Comparison of ENCODE assay signal across 25 cellular contexts in the genomic region with DNA sequence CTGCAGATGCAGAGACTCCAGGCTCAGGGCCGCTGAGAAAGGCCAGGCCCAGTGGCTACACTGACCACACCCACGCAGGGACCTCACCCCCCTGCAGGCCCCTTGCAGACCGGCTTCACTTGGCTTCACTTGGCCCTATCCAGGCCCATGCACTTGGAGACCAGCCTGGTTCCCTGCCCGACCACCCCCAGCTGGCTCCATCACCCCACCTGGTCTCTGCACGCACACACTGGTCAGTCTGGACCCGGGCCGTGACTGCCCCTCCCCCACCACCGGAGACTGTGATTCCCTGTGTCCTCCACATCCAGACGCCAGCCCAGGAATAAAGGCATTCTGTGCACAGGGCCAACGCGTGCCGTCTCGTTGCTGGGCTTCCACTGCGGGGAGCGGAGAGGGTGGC. TPM values are rescaled to one million over a fixed set of nuclear protein-coding genes. Genes with fewer than 3 reads are reported as not detected.
DNase-seq lines count a peak whose midpoint lies in the region; ATAC-seq and TF ChIP-seq lines count a peak whose summit lies in the region.
"Had no signal": no experiment of that assay in that cellular context is flagged by ENCODE, and none has a peak within 500 bp of the region (broad histone marks: within the 10 kb centered on the region; RNA-seq: fewer than 3 reads in every experiment).

No MANE protein-coding gene starts in this region.

- H3K4me1 Mint-ChIP-seq in glutamatergic neuron (ENCODE audit: low read depth, unreplicated experiment) = peaks cover 3% of the 10 kb centered on the region
- H3K4me1 Mint-ChIP-seq in neural progenitor cell = peaks cover 3% of the 10 kb centered on the region
- no peaks in the 10 kb centered on the region for H3K4me1 Mint-ChIP-seq in MCF 10A (ENCODE audit: insufficient read depth, unreplicated experiment)

- peaks cover 8% of the 10 kb centered on the region for H3K4me1 ChIP-seq in NT2/D1 (ENCODE audit: insufficient read depth, insufficient read length)
- no peaks in the 10 kb centered on the region for H3K4me1 ChIP-seq in neural progenitor cell
- H3K4me1 ChIP-seq: HAP-1 had no signal

- peak overlapping the region; percentile 57 for H3K9ac ChIP-seq in NT2/D1 (ENCODE audit: insufficient read length, low read depth)
- H3K9ac ChIP-seq in neural progenitor cell = no peak overlapping the region
- H3K9ac ChIP-seq: BLaER1 treated with 17β-estradiol and CSF1 and Interleukin-3, amounts not matched to agents 10 nM and 100 nM; GM23248 had no signal

- intact Hi-C loops in MCF 10A (cut with micrococcal nuclease) = no loop called here

- CTCF ChIA-PET in MCF 10A (lab: Yijun Ruan, JAX) = no interaction called here

- H3K27ac Mint-ChIP-seq in glutamatergic neuron (ENCODE audit: unreplicated experiment) = peak overlapping the region; percentile 52
- H3K27ac Mint-ChIP-seq in neural progenitor cell = peak overlapping the region; percentile 53
- H3K27ac Mint-ChIP-seq in MCF 10A (ENCODE audit: low read depth, unreplicated experiment) = no peak overlapping the region
- H3K27ac Mint-ChIP-seq: CD4-positive, alpha-beta T cell had no signal

- H2AFZ ChIP-seq in neural progenitor cell (replicated peaks) = no peak overlapping the region
- H2AFZ ChIP-seq: GM23248 had no signal

- H3K4me3 Mint-ChIP-seq in glutamatergic neuron (ENCODE audit: unreplicated experiment) (no peak overlapping the region), neural progenitor cell (no peak overlapping the region), MCF 10A (ENCODE audit: unreplicated experiment) (no peak overlapping the region)
- H3K4me3 Mint-ChIP-seq: CD4-positive, alpha-beta T cell had no signal

- H3K27me3 ChIP-seq in NT2/D1 (ENCODE audit: insufficient read depth, insufficient read length) (peaks cover 5% of the 10 kb centered on the region), neural progenitor cell (no peaks in the 10 kb centered on the region)
- H3K27me3 ChIP-seq: BLaER1 treated with 17β-estradiol and CSF1 and Interleukin-3, amounts not matched to agents 10 nM and 100 nM had no signal

- H3K36me3 ChIP-seq in NT2/D1 (ENCODE audit: insufficient read depth, insufficient read length, low read length) = no peaks in the 10 kb centered on the region
- H3K36me3 ChIP-seq in neural progenitor cell = no peaks in the 10 kb centered on the region
- H3K36me3 ChIP-seq: BLaER1 treated with 17β-estradiol and CSF1 and Interleukin-3, amounts not matched to agents 10 nM and 100 nM; HAP-1; MG63 had no signal

- H3K79me2 ChIP-seq in neural progenitor cell (ENCODE audit: low read depth) = no peaks in the 10 kb centered on the region

- no peak overlapping the region for H3K4me3 ChIP-seq in NT2/D1 (ENCODE audit: insufficient read length, low read depth)
- H3K4me3 ChIP-seq in neural progenitor cell = no peak overlapping the region
- H3K4me3 ChIP-seq: BLaER1 treated with 17β-estradiol and CSF1 and Interleukin-3, amounts not matched to agents 10 nM and 100 nM; GM23248; HAP-1; MG63 had no signal

- H3K9me3 ChIP-seq in NT2/D1 (ENCODE audit: insufficient read depth, low read length) = peaks cover 18% of the 10 kb centered on the region; the same call in 1 of the 2 replicates
- no peaks in the 10 kb centered on the region for H3K9me3 ChIP-seq in neural progenitor cell (ENCODE audit: low read depth)
- H3K9me3 ChIP-seq: BLaER1 treated with 17β-estradiol and CSF1 and Interleukin-3, amounts not matched to agents 10 nM and 100 nM; HAP-1; MG63 had no signal

- peak; percentile 19 for DNase-seq in GM13976 (ENCODE audit: low spot score)
- no peak for DNase-seq in NT2/D1 (ENCODE audit: low read depth, low spot score)
- DNase-seq in glutamatergic neuron = peak; percentile 59
- DNase-seq in neural progenitor cell (ENCODE audit: low spot score) = no peak
- DNase-seq in NCI-H2029 (lab: John Stamatoyannopoulos, UW) = no peak
- no peak for DNase-seq in MCF 10A (ENCODE audit: unreplicated experiment)
- DNase-seq: AML-193; CD4-positive, alpha-beta T cell; DMS53; GM23248; KBM-7; MG63; NCI-H1105 treated with DMSO at 0.1 percent for 48 hours; NCI-H146; NCI-H1930; NCI-H446 treated with DMSO at 0.1 percent for 48 hours; NCI-H526 treated with DMSO at 0.1 percent for 48 hours had no signal

- peaks cover 2% of the 10 kb centered on the region for H3K27me3 Mint-ChIP-seq in glutamatergic neuron (ENCODE audit: unreplicated experiment)
- H3K27me3 Mint-ChIP-seq in neural progenitor cell (ENCODE audit: insufficient read depth, low read depth) = peaks cover 2% of the 10 kb centered on the region
- no peaks in the 10 kb centered on the region for H3K27me3 Mint-ChIP-seq in MCF 10A (ENCODE audit: insufficient read depth, unreplicated experiment)

- H3K9me3 Mint-ChIP-seq in glutamatergic neuron (ENCODE audit: unreplicated experiment) (no peaks in the 10 kb centered on the region), neural progenitor cell (no peaks in the 10 kb centered on the region), MCF 10A (ENCODE audit: unreplicated experiment) (no peaks in the 10 kb centered on the region)
- H3K9me3 Mint-ChIP-seq: CD4-positive, alpha-beta T cell had no signal

- H3K36me3 Mint-ChIP-seq in glutamatergic neuron (ENCODE audit: unreplicated experiment) = no peaks in the 10 kb centered on the region
- no peaks in the 10 kb centered on the region for H3K36me3 Mint-ChIP-seq in neural progenitor cell
- no peaks in the 10 kb centered on the region for H3K36me3 Mint-ChIP-seq in MCF 10A (ENCODE audit: insufficient read depth, unreplicated experiment)

- BruUV-seq in MCF 10A (replicated peaks; lab: Mats Ljungman, UMichigan) = no TSS peak

- ATAC-seq in esophagus mucosa = no peak
- no peak for ATAC-seq in GM19463 (IDR thresholded peaks at IDR 0.05; ENCODE audit: unreplicated experiment)
- ATAC-seq: SK-N-SH treated with all-trans-retinoic acid at 6 μM for 48 hours had no signal

- no peak overlapping the region for H3K27ac ChIP-seq in neural progenitor cell
- H3K27ac ChIP-seq: BLaER1 treated with 17β-estradiol and CSF1 and Interleukin-3, amounts not matched to agents 10 nM and 100 nM; GM23248 had no signal

- no peaks in the 10 kb centered on the region for H4K20me1 ChIP-seq in neural progenitor cell (ENCODE audit: low read depth)
- H4K20me1 ChIP-seq: BLaER1 treated with 17β-estradiol and CSF1 and Interleukin-3, amounts not matched to agents 10 nM and 100 nM had no signal

- POLR2A ChIA-PET in MCF 10A (lab: Yijun Ruan, JAX) = no interaction called here

- H3K4me2 ChIP-seq in neural progenitor cell = no peak overlapping the region
- H3K4me2 ChIP-seq: BLaER1 treated with 17β-estradiol and CSF1 and Interleukin-3, amounts not matched to agents 10 nM and 100 nM had no signal

- in situ Hi-C loops in GM13976 (cut with MboI; ENCODE audit: low sequenced_read_pairs, unreplicated experiment) = no loop called here

- TF ChIP-seq CTCF in GM13976 (IDR thresholded peaks at IDR 0.05; ENCODE audit: borderline replicate concordance, control extremely low read depth, extremely low read depth, insufficient read depth, missing control alignments) (no peak), glutamatergic neuron (IDR thresholded peaks at IDR 0.05; ENCODE audit: partially characterized antibody, unreplicated experiment) (no peak), neural progenitor cell (IDR thresholded peaks at IDR 0.05) (no peak), MCF 10A (IDR thresholded peaks at IDR 0.05; ENCODE audit: unreplicated experiment) (no peak)

- H3F3A ChIP-seq in neural progenitor cell (ENCODE audit: low read depth) = peaks cover 5% of the 10 kb centered on the region

RNA-seq across cellular contexts. Expression of a gene that starts 4.9 kb away (rescaled TPM):
- total RNA-seq in glutamatergic neuron (ENCODE audit: unreplicated experiment) (not detected), neural progenitor cell (ENCODE audit: low replicate concordance) (not detected in 2 replicates), esophagus mucosa (0.44 TPM), MCF 10A (2022) (0.35 and 1.0 TPM in 2 replicates)
- total RNA-seq: CD4-positive, alpha-beta T cell; GM23248; HT-29 had no signal

RNA-seq across cellular contexts. Expression of a gene that starts 22.4 kb away (rescaled TPM):
- total RNA-seq in glutamatergic neuron (ENCODE audit: unreplicated experiment) = 18.7 TPM
- 8.7 and 17.5 TPM in 2 replicates for total RNA-seq in neural progenitor cell (ENCODE audit: low replicate concordance)
- total RNA-seq in esophagus mucosa = 20.1 TPM
- total RNA-seq in MCF 10A (2022) = 28.1 and 30.1 TPM in 2 replicates

RNA-seq across cellular contexts. Expression of a gene that starts 42.0 kb away (rescaled TPM):
- total RNA-seq in glutamatergic neuron (ENCODE audit: unreplicated experiment) (6.1 TPM), neural progenitor cell (ENCODE audit: low replicate concordance) (0.15 and 2.3 TPM in 2 replicates), esophagus mucosa (0.08 TPM), MCF 10A (2022) (1.2 and 2.9 TPM in 2 replicates)

RNA-seq across cellular contexts. Expression of a gene that starts 42.1 kb away (rescaled TPM):
- total RNA-seq in glutamatergic neuron (ENCODE audit: unreplicated experiment) (48.3 TPM), neural progenitor cell (ENCODE audit: low replicate concordance) (20.1 and 27.6 TPM in 2 replicates), esophagus mucosa (13.2 TPM), MCF 10A (2022) (33.2 and 43.9 TPM in 2 replicates)

RNA-seq across cellular contexts. Expression of a gene that starts 54.6 kb away (rescaled TPM):
- total RNA-seq in glutamatergic neuron (ENCODE audit: unreplicated experiment) (254 TPM), neural progenitor cell (ENCODE audit: low replicate concordance) (0.34 TPM in 1 of 2 replicates, not detected in the other), esophagus mucosa (not detected), MCF 10A (2022) (not detected in 2 replicates)
- total RNA-seq: Daoy, G401, GM23248 had no signal

Comparison
In these comparisons a context has a peak if more than half of its experiments do, and no peak if none do; other contexts are left out.
1. DNase-seq: peak in GM13976 (single experiment) and glutamatergic neuron (single experiment); none in NT2/D1 (single experiment), neural progenitor cell (single experiment), NCI-H2029 (single experiment) and MCF 10A (single experiment).